ENCODE assay signal across 16 cellular contexts in genomic region chr3:119349353-119349752, GRCh38. TPM values are rescaled to one million over a fixed set of nuclear protein-coding genes. Genes with fewer than 3 reads are reported as not detected.
DNase-seq lines count a peak whose midpoint lies in the region; ATAC-seq and TF ChIP-seq lines count a peak whose summit lies in the region.
"Had no signal": no experiment of that assay in that cellular context is flagged by ENCODE, and none has a peak within 500 bp of the region (broad histone marks: within the 10 kb centered on the region; RNA-seq: fewer than 3 reads in every experiment).

No MANE protein-coding gene starts in this region.

- no peaks in the 10 kb centered on the region for H4K20me1 ChIP-seq in hepatocyte (ENCODE audit: insufficient read depth, poor library complexity, severe bottlenecking)

- no peak for TF ChIP-seq POLR2A in prostate gland (IDR thresholded peaks at IDR 0.05)

- no peak for DNase-seq in left ventricle myocardium inferior
- DNase-seq in Right ventricle myocardium superior = no peak
- no peak for DNase-seq in hepatocyte (ENCODE audit: low spot score)
- no peak for DNase-seq in cerebellum (ENCODE audit: low spot score)
- DNase-seq in stimulated activated CD4-positive, alpha-beta T cell treated with anti-CD3 and anti-CD28 coated beads, Interleukin-15, amount 100 ng/mL, for 24 hours = no peak
- DNase-seq in prostate gland (ENCODE audit: low spot score) = no peak
- DNase-seq: activated CD8-positive, alpha-beta T cell treated with anti-CD3 and anti-CD28 coated beads for 36 hours; amniotic stem cell; EL; NCI-H1092 treated with DMSO at 0.1 percent for 48 hours; NCI-H226; pancreas; PC-3 had no signal

- no peaks in the 10 kb centered on the region for H3K79me2 ChIP-seq in hepatocyte

- H3K9me3 ChIP-seq in left ventricle myocardium inferior (replicated peaks) (no peaks in the 10 kb centered on the region), hepatocyte (ENCODE audit: low read depth) (no peaks in the 10 kb centered on the region), neuron (ENCODE audit: low read length) (no peaks in the 10 kb centered on the region), prostate gland (no peaks in the 10 kb centered on the region)
- H3K9me3 ChIP-seq: pancreas had no signal

- no peaks in the 10 kb centered on the region for H3K9me2 ChIP-seq in hepatocyte (replicated peaks; ENCODE audit: insufficient read depth)

- ATAC-seq in Right ventricle myocardium superior (ENCODE audit: poor library complexity) (no peak), HG02588 (IDR thresholded peaks at IDR 0.05; ENCODE audit: unreplicated experiment) (no peak)
- ATAC-seq: activated CD8-positive, alpha-beta T cell treated with anti-CD3 and anti-CD28 coated beads for 36 hours; K562; pancreas; PC-3 had no signal

- H3K27ac ChIP-seq in left ventricle myocardium inferior (replicated peaks) (peak overlapping the region; percentile 83), hepatocyte (peak overlapping the region; percentile 26), prostate gland (no peak overlapping the region)
- H3K27ac ChIP-seq: pancreas had no signal

- H3K4me3 ChIP-seq in left ventricle myocardium inferior (peak overlapping the region; percentile 20), hepatocyte (no peak overlapping the region), neuron (ENCODE audit: low read length) (no peak overlapping the region), prostate gland (no peak overlapping the region)
- H3K4me3 ChIP-seq: K562, pancreas had no signal

- H3K4me1 ChIP-seq in left ventricle myocardium inferior = peaks cover 96% of the 10 kb centered on the region
- H3K4me1 ChIP-seq in hepatocyte (ENCODE audit: insufficient read depth) = peaks cover 26% of the 10 kb centered on the region
- H3K4me1 ChIP-seq in neuron (ENCODE audit: insufficient read depth, low read length) = peaks cover 14% of the 10 kb centered on the region
- H3K4me1 ChIP-seq in prostate gland (replicated peaks) = no peaks in the 10 kb centered on the region
- H3K4me1 ChIP-seq: pancreas had no signal

- H3K36me3 ChIP-seq in left ventricle myocardium inferior (no peaks in the 10 kb centered on the region), hepatocyte (replicated peaks; ENCODE audit: insufficient read depth, low read depth) (no peaks in the 10 kb centered on the region), neuron (ENCODE audit: insufficient read depth, low read length) (no peaks in the 10 kb centered on the region), prostate gland (no peaks in the 10 kb centered on the region)
- H3K36me3 ChIP-seq: pancreas had no signal

- H2AFZ ChIP-seq in hepatocyte (peak overlapping the region; percentile 2), neuron (ENCODE audit: low read depth, low read length) (peak overlapping the region; percentile 68)

- H3K27me3 ChIP-seq in left ventricle myocardium inferior (ENCODE audit: low read depth) (no peaks in the 10 kb centered on the region), hepatocyte (no peaks in the 10 kb centered on the region), neuron (ENCODE audit: insufficient read depth, low read length) (no peaks in the 10 kb centered on the region), prostate gland (replicated peaks; ENCODE audit: insufficient read depth) (no peaks in the 10 kb centered on the region)
- H3K27me3 ChIP-seq: pancreas had no signal

- intact Hi-C loops in left ventricle myocardium inferior (cut with micrococcal nuclease) (no loop called here), Right ventricle myocardium superior (cut with DNase I) (no loop called here), prostate gland (cut with DNase I) (no loop called here)

- no peak overlapping the region for H3K4me2 ChIP-seq in hepatocyte

- 38% methylated on average over 4 of the region's 4 CpGs for WGBS in hepatocyte (ENCODE audit: low lambda C conversion rate, missing lambda C conversion rate)
- WGBS in prostate gland = 66% methylated on average over 4 of the region's 4 CpGs

- TF ChIP-seq CTCF in left ventricle myocardium inferior (IDR thresholded peaks at IDR 0.05; ENCODE audit: borderline replicate concordance) (no peak), hepatocyte (IDR thresholded peaks at IDR 0.05; ENCODE audit: poor library complexity) (no peak), prostate gland (IDR thresholded peaks at IDR 0.05) (no peak)

RNA-seq across cellular contexts. Expression of gene ARHGAP31, which starts 55.2 kb away (rescaled TPM):
- total RNA-seq in left ventricle myocardium inferior = 38.0 TPM
- total RNA-seq in Right ventricle myocardium superior = 42.1 TPM
- total RNA-seq in hepatocyte = 6.4 and 7.3 TPM in 2 replicates
- 2.9 and 3.2 TPM in 2 replicates for polyA plus RNA-seq in hepatocyte
- total RNA-seq in cerebellum = 11.9 TPM
- 10 to 100 TPM in 1 of 2 donors, 1 to 10 TPM in 1; 6.5 to 10.7 TPM for total RNA-seq in prostate gland

Comparison
In these comparisons a context has a peak if more than half of its experiments do, and no peak if none do; other contexts are left out.
1. H3K27ac ChIP-seq: peak in left ventricle myocardium inferior (single experiment) and hepatocyte (single experiment); none in prostate gland (0 of 2).